In genomic region chr17:75270218-75270965, GRCh38 we compare ENCODE assay signal across 8 cellular contexts. TPM values are rescaled to one million over a fixed set of nuclear protein-coding genes. Genes with fewer than 3 reads are reported as not detected.
DNase-seq lines count a peak whose midpoint lies in the region; ATAC-seq and TF ChIP-seq lines count a peak whose summit lies in the region.

No MANE protein-coding gene starts in this region.

- CTCF ChIA-PET in CD4-positive, alpha-beta memory T cell (lab: Charles Lee; ENCODE audit: partially characterized antibody) = interaction anchor here (0.6 to 5.1 kb wide), 29 partner anchors 9 to 309 kb away, joined by 3 to 59 read pairs (median 4); partner anchors contain the start of genes GGA3, JPT1, MRPS7 and NUP85

- peak overlapping the region; percentile 66 to 92 (median 88) for H3K27ac Mint-ChIP-seq in CD4-positive, alpha-beta memory T cell

- TF ChIP-seq POLR2A in GM19193 (IDR thresholded peaks at IDR 0.05; ENCODE audit: extremely low read depth, insufficient read depth, insufficient read length) (peak; percentile 37), erythroblast (IDR thresholded peaks at IDR 0.05; ENCODE audit: low read length) (no peak)

- peaks cover 3 to 29% of the 10 kb centered on the region in 2 donors for H3K36me3 Mint-ChIP-seq in CD4-positive, alpha-beta memory T cell

- H3K27me3 ChIP-seq in CD4-positive, alpha-beta memory T cell (ENCODE audit: insufficient read depth, low read length) = no peaks in the 10 kb centered on the region
- H3K27me3 ChIP-seq in muscle layer of duodenum (ENCODE audit: low read depth, low read length) = no peaks in the 10 kb centered on the region
- H3K27me3 ChIP-seq in subcutaneous abdominal adipose tissue (ENCODE audit: control insufficient read depth in 5 of 5, insufficient read depth in 4 of 5, low read length in 5 of 5) = no peaks in the 10 kb centered on the region

- no peaks in the 10 kb centered on the region for H3K9me3 ChIP-seq in CD4-positive, alpha-beta memory T cell (ENCODE audit: control insufficient read depth in 1 of 2, low read length in 2 of 2)
- H3K9me3 ChIP-seq in muscle layer of duodenum (ENCODE audit: control insufficient read depth in 1 of 2, low read length in 2 of 2) = no peaks in the 10 kb centered on the region
- H3K9me3 ChIP-seq in subcutaneous abdominal adipose tissue (ENCODE audit: control insufficient read depth in 5 of 5, low read length in 5 of 5) = no peaks in the 10 kb centered on the region

- peak overlapping the region; percentile 89 for H3K27ac ChIP-seq in CD4-positive, alpha-beta memory T cell (ENCODE audit: low read depth, low read length)
- H3K27ac ChIP-seq in muscle layer of duodenum (ENCODE audit: low read length) (peak overlapping the region; percentile 54), subcutaneous abdominal adipose tissue (ENCODE audit: low read depth, low read length) (peak overlapping the region; percentile 74)

- no peaks in the 10 kb centered on the region for H3K9me3 Mint-ChIP-seq in CD4-positive, alpha-beta memory T cell

- peak overlapping the region; percentile 68 to 95 (median 88) for H3K9ac ChIP-seq in subcutaneous abdominal adipose tissue (ENCODE audit: low read length in 5 of 5)

- H3K4me1 Mint-ChIP-seq in CD4-positive, alpha-beta memory T cell = peaks cover 10 to 35% (median 22%) of the 10 kb centered on the region in 4 donors

- H3K4me1 ChIP-seq in CD4-positive, alpha-beta memory T cell (ENCODE audit: insufficient read depth, low read length) = peaks cover 27% of the 10 kb centered on the region
- H3K4me1 ChIP-seq in muscle layer of duodenum (ENCODE audit: control insufficient read depth in 1 of 2, insufficient read depth in 2 of 2, low read length in 2 of 2) = peaks cover 4 to 29% of the 10 kb centered on the region in 2 donors
- H3K4me1 ChIP-seq in subcutaneous abdominal adipose tissue (ENCODE audit: control insufficient read depth in 5 of 5, insufficient read depth in 5 of 5, low read length in 5 of 5) = peaks cover 2 to 59% (median 42%) of the 10 kb centered on the region in 5 donors

- intact Hi-C loops in CD4-positive, alpha-beta memory T cell (cut with micrococcal nuclease) = loop anchor here (1.0 to 2.0 kb wide), 2 partner anchors 88 to 142 kb away; partner anchors contain the start of gene SUMO2

- H3K4me3 ChIP-seq in CD4-positive, alpha-beta memory T cell (ENCODE audit: low read length in 2 of 2) = peak overlapping the region; percentile 61 to 89
- peak overlapping the region; percentile 71 to 82 for H3K4me3 ChIP-seq in muscle layer of duodenum (ENCODE audit: low read depth in 1 of 2, low read length in 2 of 2)
- H3K4me3 ChIP-seq in subcutaneous abdominal adipose tissue (ENCODE audit: low read depth in 1 of 5, low read length in 5 of 5) = peak overlapping the region; percentile 69 to 91 (median 80)

- H3K27me3 Mint-ChIP-seq in CD4-positive, alpha-beta memory T cell = no peaks in the 10 kb centered on the region

- peak overlapping the region; percentile 76 to 85 (median 82) for H3K4me3 Mint-ChIP-seq in CD4-positive, alpha-beta memory T cell

- H3K36me3 ChIP-seq in CD4-positive, alpha-beta memory T cell (ENCODE audit: insufficient read depth, low read length) = peaks cover 15% of the 10 kb centered on the region
- H3K36me3 ChIP-seq in muscle layer of duodenum (ENCODE audit: control insufficient read depth in 1 of 2, insufficient read depth in 2 of 2, low read length in 2 of 2) (peaks cover 12 to 15% of the 10 kb centered on the region in 2 donors), subcutaneous abdominal adipose tissue (ENCODE audit: control insufficient read depth in 5 of 5, insufficient read depth in 5 of 5, low read length in 5 of 5) (peaks cover 0 to 35% (median 21%) of the 10 kb centered on the region in 5 donors)

- peak; percentile 43 for ATAC-seq in HG03354 (IDR thresholded peaks at IDR 0.05; ENCODE audit: poor library complexity, severe bottlenecking, unreplicated experiment)

- peak in 3 of 5 donors; percentile 13 to 56 (median 15) for DNase-seq in CD4-positive, alpha-beta memory T cell
- DNase-seq in NOMO-1 treated with dmso at 0.1 percent for 144 hours (lab: John Stamatoyannopoulos, UW; ENCODE audit: unreplicated experiment) (peak; percentile 79), erythroblast (lab: John Stamatoyannopoulos, UW) (peak; percentile 78 to 86)
- peak; percentile 87 for DNase-seq in activated CD8-positive, alpha-beta memory T cell treated with anti-CD3 and anti-CD28 coated beads, Interleukin-2, amount 50 U/mL, for 48 hours

- POLR2A ChIA-PET in CD4-positive, alpha-beta memory T cell (lab: Charles Lee; ENCODE audit: partially characterized antibody) = interaction anchor here (0.5 to 6.3 kb wide), 39 partner anchors 9 to 988 kb away, joined by 3 to 193 read pairs (median 6); partner anchors contain the start of genes ARMC7, FDXR, GGA3 and GRB2

RNA-seq across cellular contexts. Expression of gene MIF4GD, which starts 0.6 kb away (rescaled TPM):
- 10 to 100 TPM; 35.8 to 40.2 TPM for total RNA-seq in CD4-positive, alpha-beta memory T cell
- polyA plus RNA-seq in CD4-positive, alpha-beta memory T cell = 10 to 100 TPM; 81.7 to 94.3 TPM

RNA-seq across cellular contexts. Expression of gene MRPS7, which starts 8.7 kb away (rescaled TPM):
- total RNA-seq in CD4-positive, alpha-beta memory T cell = 10 to 100 TPM; 34.1 to 36.3 TPM
- 100 to 1,000 TPM; 107 to 150 TPM for polyA plus RNA-seq in CD4-positive, alpha-beta memory T cell

RNA-seq across cellular contexts. Expression of gene GGA3, which starts 9.0 kb away (rescaled TPM):
- 100 to 1,000 TPM; 121 to 122 TPM for total RNA-seq in CD4-positive, alpha-beta memory T cell
- 10 to 100 TPM in 1 of 2 donors, 1 to 10 TPM in 1; 7.7 to 25.8 TPM for polyA plus RNA-seq in CD4-positive, alpha-beta memory T cell

RNA-seq across cellular contexts. Expression of gene SLC25A19, which starts 18.8 kb away (rescaled TPM):
- total RNA-seq in CD4-positive, alpha-beta memory T cell = 10 to 100 TPM; 19.8 to 21.8 TPM
- 10 to 100 TPM; 13.2 to 15.4 TPM for polyA plus RNA-seq in CD4-positive, alpha-beta memory T cell

Comparison
In these comparisons a context has a peak if more than half of its experiments do, and no peak if none do; other contexts are left out.
1. Peak in every context shown above with its lines: DNase-seq, ATAC-seq, H3K4me3 ChIP-seq and H3K27ac ChIP-seq.
2. DNase-seq: peak in every context shown above with its lines; median percentile 87 in activated CD8-positive, alpha-beta memory T cell treated with anti-CD3 and anti-CD28 coated beads, Interleukin-2, amount 50 U/mL, for 48 hours; 82 in erythroblast; 79 in NOMO-1 treated with dmso at 0.1 percent for 144 hours; 15 in CD4-positive, alpha-beta memory T cell.